Comparison of ENCODE assay signal across 17 cellular contexts in the genomic region with DNA sequence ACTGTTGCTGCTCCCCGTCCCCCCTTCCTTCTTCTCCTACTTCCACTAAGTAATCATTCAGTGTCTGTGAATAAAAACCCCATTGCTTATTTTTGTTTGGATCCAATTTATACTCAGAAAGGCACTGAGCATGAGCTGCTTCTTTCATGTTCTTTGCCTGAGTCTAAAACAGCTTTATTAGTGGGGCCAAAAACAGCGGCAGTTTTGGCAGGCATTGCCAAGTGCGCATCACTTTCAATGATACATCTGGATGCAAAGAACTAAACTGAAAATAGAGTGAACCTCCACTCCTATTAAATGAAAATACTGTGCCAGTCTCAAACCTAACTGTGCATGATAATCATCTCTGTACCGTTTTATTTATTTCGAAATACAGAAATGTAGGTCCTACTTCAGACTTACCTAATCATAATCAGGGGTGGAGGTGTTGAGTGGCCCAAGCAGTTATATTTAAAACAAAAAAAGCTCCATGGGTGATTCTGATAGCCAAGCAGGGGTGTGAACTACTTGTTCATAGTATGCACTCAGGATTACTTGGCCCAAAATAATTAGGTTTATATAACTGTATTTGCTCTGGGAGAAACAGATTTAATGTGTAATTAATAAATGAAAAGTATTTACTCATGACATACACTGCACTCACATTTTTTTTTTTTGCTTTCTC. TPM values are rescaled to one million over a fixed set of nuclear protein-coding genes. Genes with fewer than 3 reads are reported as not detected.
A peak's percentile ranks its signal among the peaks of the same experiment; 100 is the strongest.
DNase-seq lines count a peak whose midpoint lies in the region; ATAC-seq, FAIRE-seq and TF ChIP-seq lines count a peak whose summit lies in the region.
"Had no signal": no experiment of that assay in that cellular context is flagged by ENCODE, and none has a peak within 500 bp of the region (broad histone marks: within the 10 kb centered on the region; RNA-seq: fewer than 3 reads in every experiment).

No MANE protein-coding gene starts in this region.

- CTCF ChIA-PET in OCI-LY7 (lab: Charles Lee; ENCODE audit: unreplicated experiment): no interaction called here

- intact Hi-C loops in heart left ventricle (cut with DNase I): loop anchor here in 4 of 10 donors (5.0 to 10.0 kb wide), 7 partner anchors 33 to 260 kb away; a partner anchor contains a TSS
- intact Hi-C loops in OCI-LY7 (cut with micrococcal nuclease; ENCODE audit: unreplicated experiment): no loop called here

- H3K4me2 ChIP-seq in astrocyte (ENCODE audit: low read length) (no peak overlapping the region), OCI-LY7 (ENCODE audit: low read length) (no peak overlapping the region)
- H3K4me2 ChIP-seq: A549 had no signal

- no peak overlapping the region for H3K4me3 Mint-ChIP-seq in activated T-cell treated with anti-CD3 and anti-CD28 coated beads, Interleukin-2, amount 50 U/mL, for 24 hours
- H3K4me3 Mint-ChIP-seq in astrocyte (ENCODE audit: unreplicated experiment) (no peak overlapping the region), osteocyte (ENCODE audit: unreplicated experiment) (no peak overlapping the region)
- H3K4me3 Mint-ChIP-seq: activated B cell treated with CpG ODN at 0.5 μM for 24 hours had no signal

- 38 to 47% (median 42%) methylated on average over 5 of the region's 5 CpGs for WGBS in heart left ventricle, 4 donors

- H3K4me1 Mint-ChIP-seq in activated T-cell treated with anti-CD3 and anti-CD28 coated beads, Interleukin-2, amount 50 U/mL, for 24 hours (ENCODE audit: low read depth): peaks cover 66% of the 10 kb centered on the region
- H3K4me1 Mint-ChIP-seq in astrocyte (ENCODE audit: low read depth, unreplicated experiment) (peaks cover 19% of the 10 kb centered on the region), osteocyte (ENCODE audit: unreplicated experiment) (peaks cover 40% of the 10 kb centered on the region)

- no peak for TF ChIP-seq POLR2A in heart left ventricle (IDR thresholded peaks at IDR 0.05)

- peaks cover 17% of the 10 kb centered on the region for H3K36me3 Mint-ChIP-seq in activated T-cell treated with anti-CD3 and anti-CD28 coated beads, Interleukin-2, amount 50 U/mL, for 24 hours (ENCODE audit: low read depth)
- H3K36me3 Mint-ChIP-seq in astrocyte (ENCODE audit: low read depth, unreplicated experiment) (peaks cover 6% of the 10 kb centered on the region), osteocyte (ENCODE audit: unreplicated experiment) (no peaks in the 10 kb centered on the region)

- H3K36me3 ChIP-seq in astrocyte (ENCODE audit: insufficient read depth, low read length) (no peaks in the 10 kb centered on the region), heart left ventricle (no peaks in the 10 kb centered on the region), OCI-LY7 (ENCODE audit: insufficient read depth, low read length) (no peaks in the 10 kb centered on the region)
- H3K36me3 ChIP-seq: prostate gland had no signal

- no peak for DNase-seq in activated T-cell treated with anti-CD3 and anti-CD28 coated beads, Interleukin-2, amount 50 U/mL, for 24 hours
- DNase-seq in activated T-cell treated with anti-CD3 and anti-CD28 coated beads, Interleukin-2, amount 50 U/mL, for 1 hour: no peak
- DNase-seq in astrocyte (ENCODE audit: low read depth) (no peak), heart left ventricle (peak in 2 of 5 donors; percentile 26 to 55), osteocyte (ENCODE audit: extremely low spot score, unreplicated experiment) (no peak), OCI-LY7 (ENCODE audit: low spot score) (no peak)
- DNase-seq: activated B cell treated with CpG ODN at 0.5 μM for 24 hours; activated gamma-delta T cell treated with Interleukin-2 at 50 U/mL for 16 hours; left colon; NCI-H1105; stimulated activated CD4-positive, alpha-beta T cell treated with anti-CD3 and anti-CD28 coated beads, Interleukin-12 subunit alpha, Interleukin-12 subunit beta, amount 100 ng/mL, for 4 hours; stomach had no signal

- TF ChIP-seq CTCF in astrocyte (IDR thresholded peaks at IDR 0.05; ENCODE audit: insufficient read depth, low read depth, low read length): no peak
- no peak for TF ChIP-seq CTCF in heart left ventricle (IDR thresholded peaks at IDR 0.05)
- TF ChIP-seq CTCF in osteocyte (IDR thresholded peaks at IDR 0.05): no peak
- TF ChIP-seq CTCF in OCI-LY7 (conservative IDR thresholded peaks at IDR 0.05; ENCODE audit: low read length): no peak

- H4K20me1 ChIP-seq in astrocyte (ENCODE audit: insufficient read depth, low read length) (peaks cover 66% of the 10 kb centered on the region), OCI-LY7 (ENCODE audit: insufficient read depth, low read length) (peaks cover 9% of the 10 kb centered on the region; the same call in 1 of the 2 replicates)

- no peak for FAIRE-seq in astrocyte (lab: Jason Lieb, UNC)
- FAIRE-seq: A549, K562 had no signal

- H3K9ac ChIP-seq in astrocyte (ENCODE audit: low read length): no peak overlapping the region

- H3K27me3 ChIP-seq in astrocyte (ENCODE audit: insufficient read depth, low read length) (no peaks in the 10 kb centered on the region), heart left ventricle (no peaks in the 10 kb centered on the region)
- H3K27me3 ChIP-seq: stomach had no signal

- peak overlapping the region; percentile 28 for H3K27ac Mint-ChIP-seq in activated T-cell treated with anti-CD3 and anti-CD28 coated beads, Interleukin-2, amount 50 U/mL, for 24 hours
- H3K27ac Mint-ChIP-seq in astrocyte (ENCODE audit: unreplicated experiment): peak overlapping the region; percentile 62
- peak overlapping the region; percentile 19 for H3K27ac Mint-ChIP-seq in osteocyte (ENCODE audit: unreplicated experiment)
- H3K27ac Mint-ChIP-seq: activated B cell treated with CpG ODN at 0.5 μM for 24 hours had no signal

- H3K9me3 ChIP-seq in astrocyte (ENCODE audit: insufficient read depth, low read depth, low read length) (no peaks in the 10 kb centered on the region), heart left ventricle (no peaks in the 10 kb centered on the region), OCI-LY7 (ENCODE audit: low read length) (no peaks in the 10 kb centered on the region)
- H3K9me3 ChIP-seq: A549, prostate gland, stomach had no signal

- H3K9me3 Mint-ChIP-seq in activated T-cell treated with anti-CD3 and anti-CD28 coated beads, Interleukin-2, amount 50 U/mL, for 24 hours: no peaks in the 10 kb centered on the region
- H3K9me3 Mint-ChIP-seq in astrocyte (ENCODE audit: unreplicated experiment) (no peaks in the 10 kb centered on the region), osteocyte (ENCODE audit: unreplicated experiment) (no peaks in the 10 kb centered on the region)
- H3K9me3 Mint-ChIP-seq: activated B cell treated with CpG ODN at 0.5 μM for 24 hours had no signal

- no peak overlapping the region for H2AFZ ChIP-seq in astrocyte (ENCODE audit: low read depth, low read length)
- no peak overlapping the region for H2AFZ ChIP-seq in OCI-LY7 (ENCODE audit: low read length)

- H3K9me2 ChIP-seq in OCI-LY7 (ENCODE audit: insufficient read depth, low read length): no peaks in the 10 kb centered on the region

- H3K27me3 Mint-ChIP-seq in activated T-cell treated with anti-CD3 and anti-CD28 coated beads, Interleukin-2, amount 50 U/mL, for 24 hours: no peaks in the 10 kb centered on the region
- no peaks in the 10 kb centered on the region for H3K27me3 Mint-ChIP-seq in astrocyte (ENCODE audit: low read depth, unreplicated experiment)
- H3K27me3 Mint-ChIP-seq in osteocyte (ENCODE audit: unreplicated experiment): no peaks in the 10 kb centered on the region
- H3K27me3 Mint-ChIP-seq: activated B cell treated with CpG ODN at 0.5 μM for 24 hours had no signal

- no peak overlapping the region for H3K27ac ChIP-seq in astrocyte (ENCODE audit: low read depth, low read length)
- H3K27ac ChIP-seq in heart left ventricle: peak overlapping the region in 11 of 12 donors; percentile 3 to 60 (median 42)
- H3K27ac ChIP-seq in OCI-LY7 (ENCODE audit: low read depth, low read length, poor library complexity, severe bottlenecking): no peak overlapping the region
- H3K27ac ChIP-seq: A549, prostate gland, stomach had no signal

- H3K4me3 ChIP-seq in astrocyte (ENCODE audit: insufficient read depth, low read depth, low read length): no peak overlapping the region
- peak overlapping the region in 3 of 12 donors; percentile 5 to 7 (median 5) for H3K4me3 ChIP-seq in heart left ventricle
- no peak overlapping the region for H3K4me3 ChIP-seq in OCI-LY7 (ENCODE audit: low read depth, low read length, poor library complexity, severe bottlenecking)
- H3K4me3 ChIP-seq: A549, K562, prostate gland, stomach had no signal

- POLR2A ChIA-PET in OCI-LY7 (lab: Charles Lee): interaction anchor here (0.7 kb wide), 2 partner anchors 139 to 208 kb away, joined by 3 to 4 read pairs; no protein-coding TSS in a partner anchor

- peaks cover 5% of the 10 kb centered on the region for H3K4me1 ChIP-seq in astrocyte (ENCODE audit: insufficient read depth, low read length)
- peaks cover 0 to 65% (median 40%) of the 10 kb centered on the region in 12 donors for H3K4me1 ChIP-seq in heart left ventricle
- no peaks in the 10 kb centered on the region for H3K4me1 ChIP-seq in OCI-LY7 (ENCODE audit: insufficient read depth, low read length, poor library complexity, severe bottlenecking)
- H3K4me1 ChIP-seq: prostate gland had no signal

- no TSS peak for BruUV-seq in OCI-LY7 (replicated peaks; lab: Mats Ljungman, UMichigan)

- ATAC-seq in heart left ventricle: peak; percentile 43 to 74 (median 56)
- ATAC-seq in HG03280 (IDR thresholded peaks at IDR 0.05; ENCODE audit: unreplicated experiment): no peak
- no peak for ATAC-seq in GM19463 (IDR thresholded peaks at IDR 0.05; ENCODE audit: unreplicated experiment)
- ATAC-seq: A549, K562, left colon had no signal

- peaks cover 100% of the 10 kb centered on the region for H3K79me2 ChIP-seq in astrocyte (ENCODE audit: insufficient read depth, low read length)
- peaks cover 16% of the 10 kb centered on the region; the same call in 1 of the 2 replicates for H3K79me2 ChIP-seq in OCI-LY7 (ENCODE audit: insufficient read depth, low read depth, low read length)

RNA-seq across cellular contexts. Expression of a gene that starts 48.4 kb away (rescaled TPM):
- total RNA-seq in astrocyte: 119 and 125 TPM in 2 replicates
- 100 to 1,000 TPM; 179 to 499 (median 286) TPM for total RNA-seq in heart left ventricle
- polyA plus RNA-seq in heart left ventricle: 100 to 1,000 TPM in 1 of 2 donors, 10 to 100 TPM in 1; 57.5 to 235 TPM
- 55.7 and 61.6 TPM in 2 replicates for total RNA-seq in osteocyte
- total RNA-seq in OCI-LY7 (2014; rRNA removed; shearing (Covaris generic)): 8.1 and 14.9 TPM in 2 replicates
- total RNA-seq in OCI-LY7 (2022): 22.1 and 25.6 TPM in 2 replicates

Comparison
In these comparisons a context has a peak if more than half of its experiments do, and no peak if none do; other contexts are left out.
1. H3K27ac ChIP-seq: peak in heart left ventricle (11 of 12); none in astrocyte (single experiment) and OCI-LY7 (single experiment).
2. ATAC-seq: peak in heart left ventricle (4 of 4); none in HG03280 (single experiment) and GM19463 (single experiment).
3. Peak in every context shown above with its lines, with median percentiles within 50 percentile points of each other: H3K27ac Mint-ChIP-seq.